Comparison of ENCODE assay signal across 13 cellular contexts in genomic region chr1:81811757-81812371, GRCh38. TPM values are rescaled to one million over a fixed set of nuclear protein-coding genes. Genes with fewer than 3 reads are reported as not detected.
DNase-seq lines count a peak whose midpoint lies in the region; ATAC-seq and TF ChIP-seq lines count a peak whose summit lies in the region.
"Had no signal": no experiment of that assay in that cellular context is flagged by ENCODE, and none has a peak within 500 bp of the region (broad histone marks: within the 10 kb centered on the region; RNA-seq: fewer than 3 reads in every experiment).

No MANE protein-coding gene starts in this region.

- no peak for TF ChIP-seq POLR2A in erythroblast (IDR thresholded peaks at IDR 0.05; ENCODE audit: low read length)

- no peak overlapping the region for H3K4me2 ChIP-seq in osteoblast (ENCODE audit: insufficient read depth, low read length)
- H3K4me2 ChIP-seq: KMS-11 had no signal

- DNase-seq in GM10248 (ENCODE audit: extremely low spot score), result no peak
- DNase-seq in NCI-H1105 treated with DMSO at 0.1 percent for 48 hours (lab: John Stamatoyannopoulos, UW), result peak; percentile 34
- DNase-seq in osteoblast (ENCODE audit: insufficient read length, low spot score, missing footprints), result no peak
- no peak for DNase-seq in NCI-H1930 (lab: John Stamatoyannopoulos, UW)
- no peak for DNase-seq in erythroblast (lab: John Stamatoyannopoulos, UW)
- DNase-seq: adrenal gland, GDM1, T-helper 9 cell, upper lobe of left lung had no signal

- H3K36me3 ChIP-seq in endocrine pancreas (ENCODE audit: control insufficient read depth, insufficient read depth, low read length) (no peaks in the 10 kb centered on the region), osteoblast (ENCODE audit: insufficient read depth, low read length) (no peaks in the 10 kb centered on the region)
- H3K36me3 ChIP-seq: adrenal gland, upper lobe of left lung had no signal

- no peaks in the 10 kb centered on the region for H3K9me3 ChIP-seq in endocrine pancreas (ENCODE audit: control insufficient read depth, low read length)
- no peaks in the 10 kb centered on the region for H3K9me3 ChIP-seq in osteoblast (ENCODE audit: low read depth, low read length)
- H3K9me3 ChIP-seq: adrenal gland, upper lobe of left lung had no signal

- H3K27me3 ChIP-seq in endocrine pancreas (ENCODE audit: control insufficient read depth, insufficient read depth, low read length) (no peaks in the 10 kb centered on the region), osteoblast (ENCODE audit: insufficient read depth, low read length) (no peaks in the 10 kb centered on the region)
- H3K27me3 ChIP-seq: adrenal gland, upper lobe of left lung had no signal

- H3K4me3 ChIP-seq in endocrine pancreas (ENCODE audit: control insufficient read depth, insufficient read depth, low read length), result peak overlapping the region; percentile 10
- no peak overlapping the region for H3K4me3 ChIP-seq in osteoblast (ENCODE audit: insufficient read depth, low read length)
- H3K4me3 ChIP-seq: adrenal gland had no signal

- H2AFZ ChIP-seq in osteoblast (ENCODE audit: low read length), result no peak overlapping the region

- no peaks in the 10 kb centered on the region for H4K20me1 ChIP-seq in osteoblast (ENCODE audit: insufficient read depth, low read length)

- ATAC-seq in HG02763 (IDR thresholded peaks at IDR 0.05; ENCODE audit: unreplicated experiment), result no peak
- ATAC-seq: sciatic nerve had no signal

- H3K27ac ChIP-seq in osteoblast (ENCODE audit: low read depth, low read length), result peak overlapping the region; percentile 31
- H3K27ac ChIP-seq: adrenal gland, KMS-11 had no signal

- peak; percentile 0 for TF ChIP-seq CTCF in GM10248 (IDR thresholded peaks at IDR 0.05; ENCODE audit: control extremely low read depth, extremely low read depth, low read depth, missing control alignments)
- peak; percentile 10 for TF ChIP-seq CTCF in osteoblast (IDR thresholded peaks at IDR 0.05; ENCODE audit: extremely low read depth, low read depth, low read length)

- H3K9ac ChIP-seq in endocrine pancreas (ENCODE audit: control insufficient read depth, insufficient read depth, low read length), result no peak overlapping the region
- H3K9ac ChIP-seq: KMS-11 had no signal

- POLR2A ChIA-PET in GM10248 (lab: Yijun Ruan, JAX), result no interaction called here

- H3K79me2 ChIP-seq in osteoblast (ENCODE audit: insufficient read depth, low read length), result peaks cover 66% of the 10 kb centered on the region

- CTCF ChIA-PET in GM10248 (lab: Yijun Ruan, JAX), result no interaction called here

- H3K4me1 ChIP-seq in endocrine pancreas (ENCODE audit: control insufficient read depth, insufficient read depth, low read length) (peaks cover 5% of the 10 kb centered on the region), osteoblast (ENCODE audit: insufficient read depth, low read length) (peaks cover 7% of the 10 kb centered on the region)

RNA-seq across cellular contexts. Expression of gene ADGRL2, which starts 11.1 kb away (rescaled TPM):
- total RNA-seq in osteoblast, result 55.4 and 101 TPM in 2 replicates
